Comparison of ENCODE assay signal across 18 cellular contexts in genomic region chr19:38782212-38782611, GRCh38. TPM values are rescaled to one million over a fixed set of nuclear protein-coding genes. Genes with fewer than 3 reads are reported as not detected.
"Had no signal": no experiment of that assay in that cellular context is flagged by ENCODE, and none has a peak within 500 bp of the region (broad histone marks: within the 10 kb centered on the region; RNA-seq: fewer than 3 reads in every experiment).

No MANE protein-coding gene starts in this region.

RNA-seq across cellular contexts. Expression of gene LGALS7B, which starts 6.8 kb away (rescaled TPM):
- total RNA-seq: activated naive CD4-positive, alpha-beta T cell treated with anti-CD3 and anti-CD28 coated beads for 36 hours; activated naive CD4-positive, alpha-beta T cell treated with anti-CD3 and anti-CD28 coated beads, Interleukin-2, amount 50 U/mL, for 72 hours; activated naive CD8-positive, alpha-beta T cell treated with anti-CD3 and anti-CD28 coated beads for 36 hours; activated naive CD8-positive, alpha-beta T cell treated with anti-CD3 and anti-CD28 coated beads, Interleukin-2, amount 10 ng/mL, durations not matched to agents 7 days and 5 days; activated T-cell treated with anti-CD3 and anti-CD28 coated beads, Interleukin-2, amount 50 U/mL, for 4 hours; activated T-cell treated with anti-CD3 and anti-CD28 coated beads, Interleukin-2, amount 50 U/mL, for 72 hours; activated T-helper 1 cell treated with anti-CD3 and anti-CD28 coated beads, Interleukin-12 subunit alpha, Interleukin-12 subunit beta, Interleukin-2, Interleukin-4 antibody, amounts not matched to agents 30 ng/mL and 10 ng/mL and 1 ng/mL, durations not matched to agents 14 hours and 24 hours and 36 hours; activated T-helper 17 cell treated with anti-CD3 and anti-CD28 coated beads, Interleukin-2, amount 50 U/mL, for 72 hours; activated T-helper 2 cell treated with anti-CD3 and anti-CD28 coated beads, Interferon-gamma antibody, Interleukin-2, Interleukin-4, amounts not matched to agents 10 μg/mL and 5 μg/mL and 100 μg/mL, durations not matched to agents 14 hours and 24 hours and 36 hours; adrenal gland; aorta; ascending aorta; astrocyte; body of pancreas; cardiac muscle cell; cardiac septum; cerebellum; chondrocyte had no signal
- polyA plus RNA-seq: aorta, cardiac muscle cell had no signal

RNA-seq across cellular contexts. Expression of gene LGALS7, which starts 8.9 kb away (rescaled TPM):
- total RNA-seq: activated naive CD4-positive, alpha-beta T cell treated with anti-CD3 and anti-CD28 coated beads for 36 hours; activated naive CD4-positive, alpha-beta T cell treated with anti-CD3 and anti-CD28 coated beads, Interleukin-2, amount 50 U/mL, for 72 hours; activated naive CD8-positive, alpha-beta T cell treated with anti-CD3 and anti-CD28 coated beads for 36 hours; activated naive CD8-positive, alpha-beta T cell treated with anti-CD3 and anti-CD28 coated beads, Interleukin-2, amount 10 ng/mL, durations not matched to agents 7 days and 5 days; activated T-cell treated with anti-CD3 and anti-CD28 coated beads, Interleukin-2, amount 50 U/mL, for 4 hours; activated T-cell treated with anti-CD3 and anti-CD28 coated beads, Interleukin-2, amount 50 U/mL, for 72 hours; activated T-helper 1 cell treated with anti-CD3 and anti-CD28 coated beads, Interleukin-12 subunit alpha, Interleukin-12 subunit beta, Interleukin-2, Interleukin-4 antibody, amounts not matched to agents 30 ng/mL and 10 ng/mL and 1 ng/mL, durations not matched to agents 14 hours and 24 hours and 36 hours; activated T-helper 17 cell treated with anti-CD3 and anti-CD28 coated beads, Interleukin-2, amount 50 U/mL, for 72 hours; activated T-helper 2 cell treated with anti-CD3 and anti-CD28 coated beads, Interferon-gamma antibody, Interleukin-2, Interleukin-4, amounts not matched to agents 10 μg/mL and 5 μg/mL and 100 μg/mL, durations not matched to agents 14 hours and 24 hours and 36 hours; adrenal gland; aorta; ascending aorta; astrocyte; body of pancreas; cardiac muscle cell; cardiac septum; cerebellum; chondrocyte had no signal
- polyA plus RNA-seq: adrenal gland, aorta, cardiac muscle cell had no signal

RNA-seq across cellular contexts. Expression of gene LGALS4, which starts 30.5 kb away (rescaled TPM):
- total RNA-seq: activated naive CD4-positive, alpha-beta T cell treated with anti-CD3 and anti-CD28 coated beads for 36 hours; ascending aorta; chondrocyte had no signal

RNA-seq across cellular contexts. Expression of gene CAPN12, which starts 37.9 kb away (rescaled TPM):
- total RNA-seq: ascending aorta had no signal
